ENCODE assay signal across 8 cellular contexts in the genomic region with DNA sequence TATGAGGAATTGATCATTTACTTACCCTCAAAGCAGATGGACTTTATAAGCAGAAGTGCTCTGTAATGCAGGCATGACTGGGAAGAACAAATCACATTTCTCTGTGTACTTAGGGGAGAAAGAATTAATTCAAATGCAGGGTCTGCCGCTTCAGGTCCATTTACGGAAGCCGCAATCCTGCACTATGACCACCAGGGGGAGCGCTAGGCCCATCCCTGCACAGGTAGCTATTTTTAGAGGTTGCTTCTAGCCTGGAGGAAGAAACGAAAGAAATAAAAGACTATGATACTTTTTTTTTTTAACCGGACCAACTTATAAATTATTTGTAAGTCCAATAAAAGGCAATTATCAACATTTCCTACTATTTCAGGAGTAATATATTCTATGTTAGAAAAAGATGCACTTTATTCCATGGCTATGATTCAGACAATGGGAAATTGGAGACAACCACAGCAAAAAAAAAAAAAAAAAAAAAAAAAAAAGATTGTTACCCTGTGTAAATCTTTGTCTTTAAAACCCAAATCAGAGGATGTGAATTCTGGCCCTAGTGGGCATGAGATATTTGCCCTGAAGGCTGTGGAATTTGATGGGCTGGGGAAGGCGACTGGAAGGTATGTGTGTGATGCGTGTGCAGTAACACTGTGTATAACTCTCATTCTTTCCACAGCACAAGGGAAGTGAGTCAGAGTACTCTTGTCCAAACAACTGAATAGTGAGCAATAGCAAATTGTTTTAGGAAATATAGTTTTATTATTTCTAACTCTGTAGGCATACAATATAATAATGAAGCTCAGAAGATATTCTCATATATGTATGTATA. TPM values are rescaled to one million over a fixed set of nuclear protein-coding genes. Genes with fewer than 3 reads are reported as not detected.
A peak's percentile ranks its signal among the peaks of the same experiment; 100 is the strongest.
DNase-seq lines count a peak whose midpoint lies in the region; ATAC-seq and TF ChIP-seq lines count a peak whose summit lies in the region.

No MANE protein-coding gene starts in this region.

- H3F3A ChIP-seq in SU-DHL-6 (ENCODE audit: insufficient read depth) = no peaks in the 10 kb centered on the region

- intact Hi-C loops in heart right ventricle (cut with DNase I) = loop anchor here (5.0 to 10.0 kb wide), 15 partner anchors 133 to 1823 kb away; a partner anchor contains a TSS

- H3K4me3 ChIP-seq in SU-DHL-6 (ENCODE audit: insufficient read depth, low read length, poor library complexity, severe bottlenecking) (no peak overlapping the region), heart right ventricle (peak overlapping the region in 2 of 10 donors; percentile 11 to 21)

- H3K9me2 ChIP-seq in SU-DHL-6 (replicated peaks; ENCODE audit: insufficient read depth, low read length) = no peaks in the 10 kb centered on the region

- TF ChIP-seq CTCF in SU-DHL-6 (IDR thresholded peaks at IDR 0.05; ENCODE audit: insufficient read depth, low read length, poor library complexity, severe bottlenecking) = peak; percentile 85
- peak; percentile 90 to 99 (median 96) for TF ChIP-seq CTCF in heart right ventricle (IDR thresholded peaks at IDR 0.05)

- H3K4me1 ChIP-seq in heart right ventricle = peaks cover 0 to 5% (median 0%) of the 10 kb centered on the region in 9 donors

- no peak overlapping the region for H3K27ac ChIP-seq in SU-DHL-6 (ENCODE audit: low read depth, low read length)
- no peak overlapping the region for H3K27ac ChIP-seq in heart right ventricle

- H3K4me2 ChIP-seq in SU-DHL-6 (ENCODE audit: low read depth, low read length, poor library complexity, severe bottlenecking) = no peak overlapping the region

- 18 to 23% methylated on average over 8 of the region's 8 CpGs for WGBS in heart right ventricle, 2 donors

- DNase-seq in DMS153 (lab: John Stamatoyannopoulos, UW) (peak; percentile 57), LoVo (ENCODE audit: low spot score) (peak; percentile 50), heart right ventricle (peak; percentile 44 to 60), renal cortical epithelial cell (ENCODE audit: low read depth) (peak; percentile 97)
- DNase-seq in activated naive CD8-positive, alpha-beta T cell treated with anti-CD3 and anti-CD28 coated beads, Interleukin-2, amount 50 U/mL, for 16 hours (ENCODE audit: low read depth, low spot score) = peak; percentile 33

- peak; percentile 76 for ATAC-seq in GM21526 (IDR thresholded peaks at IDR 0.05; ENCODE audit: low FRiP score, unreplicated experiment)
- peak; percentile 48 to 87 (median 76) for ATAC-seq in heart right ventricle
- ATAC-seq in HG03039 (IDR thresholded peaks at IDR 0.05; ENCODE audit: unreplicated experiment) = no peak

- no peak overlapping the region for H2AFZ ChIP-seq in SU-DHL-6 (ENCODE audit: low read depth, low read length, severe bottlenecking)

- H3K27me3 ChIP-seq in SU-DHL-6 (ENCODE audit: low read length) = no peaks in the 10 kb centered on the region
- peaks cover 0 to 14% (median 0%) of the 10 kb centered on the region in 7 donors for H3K27me3 ChIP-seq in heart right ventricle

- H4K20me1 ChIP-seq in SU-DHL-6 (ENCODE audit: low read depth, low read length) = no peaks in the 10 kb centered on the region

- H3K79me2 ChIP-seq in SU-DHL-6 (ENCODE audit: insufficient read depth, low read length) = no peaks in the 10 kb centered on the region

- no peak overlapping the region for H3K9ac ChIP-seq in SU-DHL-6 (ENCODE audit: low read length)

- H3K9me3 ChIP-seq in SU-DHL-6 (ENCODE audit: insufficient read depth, low read length) (no peaks in the 10 kb centered on the region), heart right ventricle (no peaks in the 10 kb centered on the region)

- no peaks in the 10 kb centered on the region for H3K36me3 ChIP-seq in SU-DHL-6 (ENCODE audit: low read length)
- H3K36me3 ChIP-seq in heart right ventricle = no peaks in the 10 kb centered on the region

RNA-seq across cellular contexts. Expression of a gene that starts 12.9 kb away (rescaled TPM):
- total RNA-seq in heart right ventricle = 10 to 100 TPM in 5 of 10 donors, 1 to 10 TPM in 5; 8.0 to 17.4 (median 9.9) TPM
- polyA plus RNA-seq in heart right ventricle = 100 to 1,000 TPM in 1 of 2 donors, under 1 TPM in 1; 0.22 to 123 TPM
- total RNA-seq in renal cortical epithelial cell = 0.05 TPM in 1 of 2 replicates, not detected in the other

RNA-seq across cellular contexts. Expression of a gene that starts 22.5 kb away (rescaled TPM):
- under 1 TPM in 1 of 10 donors, not detected in 9; 0.09 TPM for total RNA-seq in heart right ventricle
- polyA plus RNA-seq in heart right ventricle = not detected
- total RNA-seq in renal cortical epithelial cell = not detected in 2 replicates

Comparison
In these comparisons a context has a peak if more than half of its experiments do, and no peak if none do; other contexts are left out.
1. DNase-seq: peak in every context shown above with its lines; median percentile 97 in renal cortical epithelial cell; 57 in DMS153; 52 in heart right ventricle; 50 in LoVo; 33 in activated naive CD8-positive, alpha-beta T cell treated with anti-CD3 and anti-CD28 coated beads, Interleukin-2, amount 50 U/mL, for 16 hours.